In genomic region chr17:17300624-17301568, GRCh38 we compare ENCODE assay signal across 1 cellular context.
TF ChIP-seq lines count a peak whose summit lies in the region.

No MANE protein-coding gene starts in this region.

TF ChIP-seq in HEK293, 187 proteins besides CTCF, POLR2A, EP300 and RAD21 (continued from another document and continues in another):
- TF ChIP-seq PATZ1 (tag by site-specific recombination; IDR thresholded peaks at IDR 0.05) (peak; percentile 93), ZNF362 (tag by site-specific recombination; IDR thresholded peaks at IDR 0.05) (peak; percentile 87), ZNF311 (tag by site-specific recombination; IDR thresholded peaks at IDR 0.05; ENCODE audit: borderline replicate concordance) (no peak), KLF9 (tag by site-specific recombination; IDR thresholded peaks at IDR 0.05; ENCODE audit: low read depth) (peak; percentile 82), BCL11B (tag by site-specific recombination; IDR thresholded peaks at IDR 0.05; ENCODE audit: low read depth) (no peak), ZBTB17 (tag by site-specific recombination; IDR thresholded peaks at IDR 0.05) (peak; percentile 99), ZSCAN16 (tag by site-specific recombination; IDR thresholded peaks at IDR 0.05) (no peak), ZNF747 (tag by site-specific recombination; IDR thresholded peaks at IDR 0.05) (no peak), MZF1 (tag by site-specific recombination; IDR thresholded peaks at IDR 0.05; ENCODE audit: borderline replicate concordance) (no peak), SETDB1 (IDR thresholded peaks at IDR 0.05; ENCODE audit: insufficient read length, low read length) (no peak), ZNF664 (tag by site-specific recombination; IDR thresholded peaks at IDR 0.05) (no peak), ZNF214 (tag by site-specific recombination; IDR thresholded peaks at IDR 0.05; ENCODE audit: borderline replicate concordance) (no peak), HOXA7 (CRISPR knock-in tag; IDR thresholded peaks at IDR 0.05; ENCODE audit: borderline replicate concordance) (no peak), ZNF155 (tag by site-specific recombination; IDR thresholded peaks at IDR 0.05) (no peak), ZNF521 (tag by site-specific recombination; IDR thresholded peaks at IDR 0.05) (no peak), ZNF23 (tag by site-specific recombination; IDR thresholded peaks at IDR 0.05; ENCODE audit: borderline replicate concordance) (no peak), ZFP37 (tag by site-specific recombination; IDR thresholded peaks at IDR 0.05) (peak; percentile 75; the same call in 1 of the 2 replicates), ZNF202 (tag by site-specific recombination; IDR thresholded peaks at IDR 0.05; ENCODE audit: borderline replicate concordance) (no peak), REST (tag by site-specific recombination; IDR thresholded peaks at IDR 0.05) (peak; percentile 64), ZNF341 (tag by site-specific recombination; IDR thresholded peaks at IDR 0.05; ENCODE audit: low read depth) (peak; percentile 99), ZFHX2 (tag by site-specific recombination; conservative IDR thresholded peaks at IDR 0.05) (peak; percentile 54; the same call in 1 of the 2 replicates), ZNF121 (tag by site-specific recombination; IDR thresholded peaks at IDR 0.05) (peak; percentile 86), ZNF175 (tag by site-specific recombination; IDR thresholded peaks at IDR 0.05) (no peak), ZNF514 (tag by site-specific recombination; IDR thresholded peaks at IDR 0.05) (no peak), ZNF670 (tag by site-specific recombination; IDR thresholded peaks at IDR 0.05; ENCODE audit: low read depth) (no peak), OVOL3 (tag by site-specific recombination; IDR thresholded peaks at IDR 0.05) (no peak), ZNF704 (tag by site-specific recombination; IDR thresholded peaks at IDR 0.05) (no peak), SCRT2 (tag by site-specific recombination; IDR thresholded peaks at IDR 0.05) (peak; percentile 89), ZNF488 (tag by site-specific recombination; IDR thresholded peaks at IDR 0.05) (no peak), SALL2 (tag by site-specific recombination; IDR thresholded peaks at IDR 0.05; ENCODE audit: borderline replicate concordance) (no peak), GLIS1 (tag by site-specific recombination; IDR thresholded peaks at IDR 0.05) (peak; percentile 62), ZNF211 (tag by site-specific recombination; IDR thresholded peaks at IDR 0.05; ENCODE audit: low read depth) (no peak), ZNF146 (tag by site-specific recombination; IDR thresholded peaks at IDR 0.05) (no peak), ZNF561 (tag by site-specific recombination; IDR thresholded peaks at IDR 0.05; ENCODE audit: borderline replicate concordance) (peak; percentile 99), ZNF624 (tag by site-specific recombination; IDR thresholded peaks at IDR 0.05) (no peak), YY1 (tag by site-specific recombination; IDR thresholded peaks at IDR 0.05) (peak; percentile 77), ZNF248 (tag by site-specific recombination; IDR thresholded peaks at IDR 0.05) (no peak), ZNF184 (tag by site-specific recombination; IDR thresholded peaks at IDR 0.05) (no peak), INSM2 (tag by site-specific recombination; IDR thresholded peaks at IDR 0.05) (peak; percentile 55; the same call in 1 of the 2 replicates), ZNF16 (tag by site-specific recombination; IDR thresholded peaks at IDR 0.05; ENCODE audit: low read depth) (no peak)
- TF ChIP-seq, protein P1, sequence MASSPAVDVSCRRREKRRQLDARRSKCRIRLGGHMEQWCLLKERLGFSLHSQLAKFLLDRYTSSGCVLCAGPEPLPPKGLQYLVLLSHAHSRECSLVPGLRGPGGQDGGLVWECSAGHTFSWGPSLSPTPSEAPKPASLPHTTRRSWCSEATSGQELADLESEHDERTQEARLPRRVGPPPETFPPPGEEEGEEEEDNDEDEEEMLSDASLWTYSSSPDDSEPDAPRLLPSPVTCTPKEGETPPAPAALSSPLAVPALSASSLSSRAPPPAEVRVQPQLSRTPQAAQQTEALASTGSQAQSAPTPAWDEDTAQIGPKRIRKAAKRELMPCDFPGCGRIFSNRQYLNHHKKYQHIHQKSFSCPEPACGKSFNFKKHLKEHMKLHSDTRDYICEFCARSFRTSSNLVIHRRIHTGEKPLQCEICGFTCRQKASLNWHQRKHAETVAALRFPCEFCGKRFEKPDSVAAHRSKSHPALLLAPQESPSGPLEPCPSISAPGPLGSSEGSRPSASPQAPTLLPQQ (tag by site-specific recombination; IDR thresholded peaks at IDR 0.05) = no peak
- TF ChIP-seq, protein P2, sequence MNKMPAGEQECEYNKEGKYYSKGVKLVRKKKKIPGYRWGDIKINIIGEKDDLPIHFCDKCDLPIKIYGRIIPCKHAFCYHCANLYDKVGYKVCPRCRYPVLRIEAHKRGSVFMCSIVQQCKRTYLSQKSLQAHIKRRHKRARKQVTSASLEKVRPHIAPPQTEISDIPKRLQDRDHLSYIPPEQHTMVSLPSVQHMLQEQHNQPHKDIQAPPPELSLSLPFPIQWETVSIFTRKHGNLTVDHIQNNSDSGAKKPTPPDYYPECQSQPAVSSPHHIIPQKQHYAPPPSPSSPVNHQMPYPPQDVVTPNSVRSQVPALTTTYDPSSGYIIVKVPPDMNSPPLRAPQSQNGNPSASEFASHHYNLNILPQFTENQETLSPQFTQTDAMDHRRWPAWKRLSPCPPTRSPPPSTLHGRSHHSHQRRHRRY (tag by site-specific recombination; IDR thresholded peaks at IDR 0.05) = no peak
- TF ChIP-seq, protein P3, sequence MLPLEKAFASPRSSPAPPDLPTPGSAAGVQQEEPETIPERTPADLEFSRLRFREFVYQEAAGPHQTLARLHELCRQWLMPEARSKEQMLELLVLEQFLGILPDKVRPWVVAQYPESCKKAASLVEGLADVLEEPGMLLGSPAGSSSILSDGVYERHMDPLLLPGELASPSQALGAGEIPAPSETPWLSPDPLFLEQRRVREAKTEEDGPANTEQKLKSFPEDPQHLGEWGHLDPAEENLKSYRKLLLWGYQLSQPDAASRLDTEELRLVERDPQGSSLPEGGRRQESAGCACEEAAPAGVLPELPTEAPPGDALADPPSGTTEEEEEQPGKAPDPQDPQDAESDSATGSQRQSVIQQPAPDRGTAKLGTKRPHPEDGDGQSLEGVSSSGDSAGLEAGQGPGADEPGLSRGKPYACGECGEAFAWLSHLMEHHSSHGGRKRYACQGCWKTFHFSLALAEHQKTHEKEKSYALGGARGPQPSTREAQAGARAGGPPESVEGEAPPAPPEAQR (tag by site-specific recombination; IDR thresholded peaks at IDR 0.05) = no peak
- TF ChIP-seq, protein P4, sequence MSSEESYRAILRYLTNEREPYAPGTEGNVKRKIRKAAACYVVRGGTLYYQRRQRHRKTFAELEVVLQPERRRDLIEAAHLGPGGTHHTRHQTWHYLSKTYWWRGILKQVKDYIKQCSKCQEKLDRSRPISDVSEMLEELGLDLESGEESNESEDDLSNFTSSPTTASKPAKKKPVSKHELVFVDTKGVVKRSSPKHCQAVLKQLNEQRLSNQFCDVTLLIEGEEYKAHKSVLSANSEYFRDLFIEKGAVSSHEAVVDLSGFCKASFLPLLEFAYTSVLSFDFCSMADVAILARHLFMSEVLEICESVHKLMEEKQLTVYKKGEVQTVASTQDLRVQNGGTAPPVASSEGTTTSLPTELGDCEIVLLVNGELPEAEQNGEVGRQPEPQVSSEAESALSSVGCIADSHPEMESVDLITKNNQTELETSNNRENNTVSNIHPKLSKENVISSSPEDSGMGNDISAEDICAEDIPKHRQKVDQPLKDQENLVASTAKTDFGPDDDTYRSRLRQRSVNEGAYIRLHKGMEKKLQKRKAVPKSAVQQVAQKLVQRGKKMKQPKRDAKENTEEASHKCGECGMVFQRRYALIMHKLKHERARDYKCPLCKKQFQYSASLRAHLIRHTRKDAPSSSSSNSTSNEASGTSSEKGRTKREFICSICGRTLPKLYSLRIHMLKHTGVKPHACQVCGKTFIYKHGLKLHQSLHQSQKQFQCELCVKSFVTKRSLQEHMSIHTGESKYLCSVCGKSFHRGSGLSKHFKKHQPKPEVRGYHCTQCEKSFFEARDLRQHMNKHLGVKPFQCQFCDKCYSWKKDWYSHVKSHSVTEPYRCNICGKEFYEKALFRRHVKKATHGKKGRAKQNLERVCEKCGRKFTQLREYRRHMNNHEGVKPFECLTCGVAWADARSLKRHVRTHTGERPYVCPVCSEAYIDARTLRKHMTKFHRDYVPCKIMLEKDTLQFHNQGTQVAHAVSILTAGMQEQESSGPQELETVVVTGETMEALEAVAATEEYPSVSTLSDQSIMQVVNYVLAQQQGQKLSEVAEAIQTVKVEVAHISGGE (tag by site-specific recombination; conservative IDR thresholded peaks at IDR 0.05; ENCODE audit: low read depth) = peak; percentile 24; the same call in 1 of the 2 replicates
